In the genomic region with DNA sequence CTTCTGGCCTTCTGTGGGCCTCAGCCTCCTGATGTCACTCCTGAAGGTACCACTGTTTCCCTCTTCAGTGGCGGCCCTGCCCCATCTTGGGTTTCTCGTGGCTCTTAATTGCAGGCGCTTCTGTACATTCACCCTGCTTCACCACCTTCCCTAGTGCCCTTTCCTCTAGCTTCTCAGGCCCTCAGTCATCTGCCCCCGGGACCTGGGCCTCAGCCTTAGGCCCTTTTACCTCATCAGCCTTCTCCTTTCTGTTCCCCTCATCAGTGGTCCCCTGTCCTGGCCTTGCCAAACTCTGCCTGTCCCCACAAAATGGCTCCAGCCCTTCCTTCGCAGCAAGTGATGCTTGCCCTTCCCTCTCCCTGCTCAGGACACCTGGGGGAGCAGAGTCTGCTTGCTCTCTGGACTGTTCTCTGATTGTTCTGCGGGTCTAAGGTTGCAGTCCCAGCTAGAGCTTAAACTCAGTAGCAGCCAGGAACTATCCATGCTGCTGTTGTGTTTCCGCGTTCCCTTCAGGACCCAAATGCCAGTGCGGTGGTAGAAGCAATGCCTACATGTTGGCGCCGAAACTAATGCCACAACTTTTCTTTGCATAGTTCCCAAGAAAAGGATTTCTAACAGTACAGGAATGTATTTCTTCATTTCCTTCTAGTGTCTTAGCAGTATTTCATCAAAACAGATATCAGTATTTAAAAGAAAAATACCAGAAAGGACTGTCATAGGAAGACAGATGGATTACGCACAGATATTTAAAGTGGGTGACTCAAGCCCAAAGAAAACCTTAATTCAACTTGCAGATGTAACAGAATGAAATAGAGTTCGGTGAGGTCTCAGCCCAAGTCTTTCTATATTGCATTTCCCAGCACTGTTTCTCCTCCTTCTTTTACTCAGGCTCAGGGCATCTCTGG, we compare ENCODE assay signal across 13 cellular contexts. TPM values are rescaled to one million over a fixed set of nuclear protein-coding genes. Genes with fewer than 3 reads are reported as not detected.
DNase-seq lines count a peak whose midpoint lies in the region; ATAC-seq and TF ChIP-seq lines count a peak whose summit lies in the region.
"Had no signal": no experiment of that assay in that cellular context is flagged by ENCODE, and none has a peak within 500 bp of the region (broad histone marks: within the 10 kb centered on the region; RNA-seq: fewer than 3 reads in every experiment).

No MANE protein-coding gene starts in this region.

- H3K4me1 Mint-ChIP-seq in brain = peaks cover 42% of the 10 kb centered on the region
- H3K4me1 Mint-ChIP-seq in memory B cell = peaks cover 21% of the 10 kb centered on the region
- H3K4me1 Mint-ChIP-seq in CD8-positive, alpha-beta memory T cell = peaks cover 60 to 86% (median 74%) of the 10 kb centered on the region in 3 donors

- ATAC-seq in memory B cell (ENCODE audit: low read depth) = no peak

- H3K27ac Mint-ChIP-seq in brain (peak overlapping the region in 3 of 5 experiments; percentile 27 to 69 (median 30)), memory B cell (peak overlapping the region; percentile 43)
- peak overlapping the region in 4 of 8 donors; percentile 40 to 72 (median 57) for H3K27ac Mint-ChIP-seq in CD8-positive, alpha-beta memory T cell

- no peaks in the 10 kb centered on the region for H3K9me3 ChIP-seq in CD8-positive, alpha-beta memory T cell (ENCODE audit: low read length)
- H3K9me3 ChIP-seq: adrenal gland, Caco-2, thoracic aorta had no signal

- H3K9me3 Mint-ChIP-seq in brain (peaks cover 10 to 23% (median 15%) of the 10 kb centered on the region in 5 experiments), memory B cell (no peaks in the 10 kb centered on the region)
- H3K9me3 Mint-ChIP-seq in CD8-positive, alpha-beta memory T cell = no peaks in the 10 kb centered on the region

- H3K4me3 ChIP-seq in AG10803 (ENCODE audit: low read length) = no peak overlapping the region
- no peak overlapping the region for H3K4me3 ChIP-seq in CD8-positive, alpha-beta memory T cell (ENCODE audit: low read length)
- H3K4me3 ChIP-seq: adrenal gland, thoracic aorta had no signal

- no peak overlapping the region for H3K27ac ChIP-seq in CD8-positive, alpha-beta memory T cell (ENCODE audit: low read depth, low read length)
- H3K27ac ChIP-seq: adrenal gland, thoracic aorta had no signal

- H3K36me3 Mint-ChIP-seq in brain (peaks cover 91% of the 10 kb centered on the region), memory B cell (peaks cover 31% of the 10 kb centered on the region)
- peaks cover 9 to 82% (median 21%) of the 10 kb centered on the region in 3 donors for H3K36me3 Mint-ChIP-seq in CD8-positive, alpha-beta memory T cell

- H3K36me3 ChIP-seq in CD8-positive, alpha-beta memory T cell (ENCODE audit: insufficient read depth, low read length) = peaks cover 26% of the 10 kb centered on the region

- no peaks in the 10 kb centered on the region for H3K27me3 Mint-ChIP-seq in brain
- no peaks in the 10 kb centered on the region for H3K27me3 Mint-ChIP-seq in memory B cell
- peaks cover 0 to 2% of the 10 kb centered on the region in 2 donors for H3K27me3 Mint-ChIP-seq in CD8-positive, alpha-beta memory T cell

- CTCF ChIA-PET in CD8-positive, alpha-beta memory T cell (lab: Charles Lee) = no interaction called here

- TF ChIP-seq CTCF in AG10803 (conservative IDR thresholded peaks at IDR 0.05; ENCODE audit: low read length) (no peak; the same call in 1 of the 2 replicates), brain (conservative IDR thresholded peaks at IDR 0.05) (no peak)

- POLR2A ChIA-PET in CD8-positive, alpha-beta memory T cell (lab: Charles Lee) = no interaction called here

- no peak overlapping the region for H3K4me3 Mint-ChIP-seq in brain
- no peak overlapping the region for H3K4me3 Mint-ChIP-seq in memory B cell
- H3K4me3 Mint-ChIP-seq in CD8-positive, alpha-beta memory T cell = peak overlapping the region in 1 of 7 donors; percentile 44

- no peaks in the 10 kb centered on the region for H3K27me3 ChIP-seq in CD8-positive, alpha-beta memory T cell (ENCODE audit: insufficient read depth, low read length, poor library complexity, severe bottlenecking)
- H3K27me3 ChIP-seq: adrenal gland had no signal

- H3K4me1 ChIP-seq in CD8-positive, alpha-beta memory T cell (ENCODE audit: insufficient read depth, low read length) = peaks cover 10% of the 10 kb centered on the region
- H3K4me1 ChIP-seq: Caco-2 had no signal

- DNase-seq in AG10803 (ENCODE audit: low read depth) = peak; percentile 93
- peak; percentile 90 for DNase-seq in HT1080 (ENCODE audit: low read depth)
- DNase-seq in memory B cell (ENCODE audit: low spot score in 2 of 2) = no peak
- DNase-seq in CD8-positive, alpha-beta memory T cell = no peak
- no peak for DNase-seq in NCI-H2196 (lab: John Stamatoyannopoulos, UW; ENCODE audit: unreplicated experiment)
- no peak for DNase-seq in activated CD4-positive, alpha-beta T cell treated with anti-CD3 and anti-CD28 coated beads for 1 hour
- DNase-seq in SIG-M5 (lab: John Stamatoyannopoulos, UW) = no peak
- DNase-seq: activated CD4-positive, alpha-beta T cell treated with anti-CD3 and anti-CD28 coated beads, Interleukin-2, amount 50 U/mL, for 48 hours; adrenal gland; Caco-2; NCI-H1105 treated with DMSO at 0.1 percent for 48 hours had no signal

RNA-seq across cellular contexts. Expression of a gene that starts 7.5 kb away (rescaled TPM):
- 49.9 and 56.6 TPM in 2 replicates for total RNA-seq in HT1080 (2014; rRNA removed; shearing (Covaris generic))
- 57.8 and 61.7 TPM in 2 replicates for polyA plus RNA-seq in HT1080 (2015; cell fraction: cytosol; rRNA removed)
- 98.2 and 121 TPM in 2 replicates for polyA plus RNA-seq in HT1080 (2015; cell fraction: nucleus; rRNA removed)
- 25.8 TPM for polyA plus RNA-seq in brain (ENCODE audit: insufficient read depth, low read depth, low replicate concordance)
- total RNA-seq in CD8-positive, alpha-beta memory T cell = 10 to 100 TPM; 41.8 to 41.9 TPM
- polyA plus RNA-seq in CD8-positive, alpha-beta memory T cell = 25.9 TPM

Comparison
In these comparisons a context has a peak if more than half of its experiments do, and no peak if none do; other contexts are left out.
1. DNase-seq: peak in AG10803 (single experiment) and HT1080 (single experiment); none in memory B cell (0 of 2), CD8-positive, alpha-beta memory T cell (0 of 5), NCI-H2196 (single experiment), activated CD4-positive, alpha-beta T cell treated with anti-CD3 and anti-CD28 coated beads for 1 hour (single experiment) and SIG-M5 (single experiment).